ENCODE assay signal across 13 cellular contexts in genomic region chr1:60746278-60746761, GRCh38.
A peak's percentile ranks its signal among the peaks of the same experiment; 100 is the strongest.
DNase-seq lines count a peak whose midpoint lies in the region; ATAC-seq and TF ChIP-seq lines count a peak whose summit lies in the region.
"Had no signal": no experiment of that assay in that cellular context is flagged by ENCODE, and none has a peak within 500 bp of the region (broad histone marks: within the 10 kb centered on the region; RNA-seq: fewer than 3 reads in every experiment).

No MANE protein-coding gene starts in this region.

- ATAC-seq in WTC11 = 0 out of 2 replicates have a peak, but pooled peaks have one; percentile 20
- peak; percentile 91 for ATAC-seq in left ventricle myocardium superior
- ATAC-seq in sciatic nerve = peak; percentile 95
- no peak for ATAC-seq in T-cell (replicated peaks in 1 of 4)
- ATAC-seq in naive thymus-derived CD4-positive, alpha-beta T cell = no peak
- no peak for ATAC-seq in HG03342 (IDR thresholded peaks at IDR 0.05; ENCODE audit: unreplicated experiment)
- ATAC-seq: activated T-cell treated with anti-CD3 and anti-CD28 coated beads, Interleukin-2, amount 50 U/mL, for 72 hours had no signal

- no peak overlapping the region for H3K27ac ChIP-seq in naive thymus-derived CD4-positive, alpha-beta T cell (ENCODE audit: low read depth, low read length)

- no peaks in the 10 kb centered on the region for H3K4me1 ChIP-seq in naive thymus-derived CD4-positive, alpha-beta T cell (ENCODE audit: control insufficient read depth in 2 of 2, insufficient read depth in 2 of 2, low read length in 2 of 2)

- H3K27me3 Mint-ChIP-seq in WTC11 (ENCODE audit: low read depth) (no peaks in the 10 kb centered on the region), T-cell (peaks cover 0 to 4% of the 10 kb centered on the region in 2 donors)
- H3K27me3 Mint-ChIP-seq in activated naive CD4-positive, alpha-beta T cell treated with anti-CD3 and anti-CD28 coated beads for 36 hours (ENCODE audit: low read depth) = peaks cover 3% of the 10 kb centered on the region
- H3K27me3 Mint-ChIP-seq in naive thymus-derived CD4-positive, alpha-beta T cell = peaks cover 0 to 10% (median 4%) of the 10 kb centered on the region in 5 donors
- H3K27me3 Mint-ChIP-seq: CD4-positive, CD25-positive, alpha-beta regulatory T cell had no signal

- TF ChIP-seq CTCF in WTC11 (IDR thresholded peaks at IDR 0.05) = no peak

- H3K4me3 ChIP-seq in naive thymus-derived CD4-positive, alpha-beta T cell (ENCODE audit: low read length) = no peak overlapping the region

- intact Hi-C loops in left ventricle myocardium superior (cut with micrococcal nuclease) = no loop called here
- intact Hi-C loops in sciatic nerve (cut with DNase I) = no loop called here
- intact Hi-C loops in activated naive CD4-positive, alpha-beta T cell treated with anti-CD3 and anti-CD28 coated beads for 36 hours (cut with micrococcal nuclease) = no loop called here
- intact Hi-C loops in naive thymus-derived CD4-positive, alpha-beta T cell (cut with micrococcal nuclease) = no loop called here

- POLR2A ChIA-PET in WTC11 (lab: Charles Lee) = no interaction called here
- POLR2A ChIA-PET in T-cell (lab: Charles Lee) = interaction anchor here in 1 of 2 donors (0.7 kb wide), 1 partner anchor 708 kb away, joined by 3 read pairs; no protein-coding TSS in a partner anchor
- POLR2A ChIA-PET in naive thymus-derived CD4-positive, alpha-beta T cell (lab: Charles Lee) = no interaction called here

- H3K9me3 Mint-ChIP-seq in WTC11 = peaks cover 8% of the 10 kb centered on the region; the same call in 1 of the 2 replicates
- H3K9me3 Mint-ChIP-seq in activated naive CD4-positive, alpha-beta T cell treated with anti-CD3 and anti-CD28 coated beads for 36 hours = no peaks in the 10 kb centered on the region
- H3K9me3 Mint-ChIP-seq in T-cell = no peaks in the 10 kb centered on the region
- H3K9me3 Mint-ChIP-seq in naive thymus-derived CD4-positive, alpha-beta T cell = peaks cover 0 to 6% (median 0%) of the 10 kb centered on the region in 11 donors
- H3K9me3 Mint-ChIP-seq: activated T-cell treated with anti-CD3 and anti-CD28 coated beads, Interleukin-2, amount 50 U/mL, for 72 hours had no signal

- H3K27ac Mint-ChIP-seq in WTC11 (no peak overlapping the region), T-cell (no peak overlapping the region)
- no peak overlapping the region for H3K27ac Mint-ChIP-seq in activated naive CD4-positive, alpha-beta T cell treated with anti-CD3 and anti-CD28 coated beads for 36 hours
- H3K27ac Mint-ChIP-seq in naive thymus-derived CD4-positive, alpha-beta T cell = no peak overlapping the region
- H3K27ac Mint-ChIP-seq: activated T-cell treated with anti-CD3 and anti-CD28 coated beads, Interleukin-2, amount 50 U/mL, for 72 hours; CD4-positive, CD25-positive, alpha-beta regulatory T cell had no signal

- DNase-seq in NCI-H1694 (lab: John Stamatoyannopoulos, UW) = peak; percentile 80
- DNase-seq in WTC11 (ENCODE audit: low spot score) = no peak
- peak; percentile 45 for DNase-seq in left ventricle myocardium superior
- peak; percentile 58 for DNase-seq in sciatic nerve (ENCODE audit: low spot score)
- DNase-seq in activated naive CD4-positive, alpha-beta T cell treated with anti-CD3 and anti-CD28 coated beads for 36 hours = no peak
- DNase-seq in T-cell = no peak
- no peak for DNase-seq in naive thymus-derived CD4-positive, alpha-beta T cell
- DNase-seq: activated T-cell treated with anti-CD3 and anti-CD28 coated beads, Interleukin-2, amount 50 U/mL, for 72 hours; CD4-positive, CD25-positive, alpha-beta regulatory T cell; GDM1; mesendoderm; NCI-H82 had no signal

- no peak overlapping the region for H3K4me3 Mint-ChIP-seq in WTC11
- H3K4me3 Mint-ChIP-seq in activated naive CD4-positive, alpha-beta T cell treated with anti-CD3 and anti-CD28 coated beads for 36 hours = no peak overlapping the region
- no peak overlapping the region for H3K4me3 Mint-ChIP-seq in T-cell
- H3K4me3 Mint-ChIP-seq in naive thymus-derived CD4-positive, alpha-beta T cell = no peak overlapping the region
- H3K4me3 Mint-ChIP-seq: activated T-cell treated with anti-CD3 and anti-CD28 coated beads, Interleukin-2, amount 50 U/mL, for 72 hours; CD4-positive, CD25-positive, alpha-beta regulatory T cell had no signal

- CTCF ChIA-PET in WTC11 (lab: Charles Lee) (interaction anchor here (1.1 kb wide), 1 partner anchor 297 kb away, joined by 3 read pairs; no protein-coding TSS in a partner anchor), T-cell (lab: Charles Lee) (no interaction called here)
- CTCF ChIA-PET in activated naive CD4-positive, alpha-beta T cell treated with anti-CD3 and anti-CD28 coated beads for 36 hours (lab: Charles Lee) = no interaction called here
- CTCF ChIA-PET in naive thymus-derived CD4-positive, alpha-beta T cell (lab: Charles Lee) = no interaction called here

- H3K36me3 ChIP-seq in naive thymus-derived CD4-positive, alpha-beta T cell (ENCODE audit: control insufficient read depth in 2 of 3, insufficient read depth in 3 of 3, low read length in 3 of 3) = no peaks in the 10 kb centered on the region

- H3K4me1 Mint-ChIP-seq in WTC11 (no peaks in the 10 kb centered on the region), T-cell (no peaks in the 10 kb centered on the region)
- no peaks in the 10 kb centered on the region for H3K4me1 Mint-ChIP-seq in activated naive CD4-positive, alpha-beta T cell treated with anti-CD3 and anti-CD28 coated beads for 36 hours (ENCODE audit: low read depth)
- no peaks in the 10 kb centered on the region for H3K4me1 Mint-ChIP-seq in naive thymus-derived CD4-positive, alpha-beta T cell
- H3K4me1 Mint-ChIP-seq: CD4-positive, CD25-positive, alpha-beta regulatory T cell had no signal

- no peaks in the 10 kb centered on the region for H3K9me3 ChIP-seq in naive thymus-derived CD4-positive, alpha-beta T cell (ENCODE audit: control insufficient read depth in 2 of 3, low read length in 3 of 3)

- no peaks in the 10 kb centered on the region for H3K36me3 Mint-ChIP-seq in WTC11
- H3K36me3 Mint-ChIP-seq in activated naive CD4-positive, alpha-beta T cell treated with anti-CD3 and anti-CD28 coated beads for 36 hours (ENCODE audit: low read depth) = no peaks in the 10 kb centered on the region
- no peaks in the 10 kb centered on the region for H3K36me3 Mint-ChIP-seq in T-cell
- no peaks in the 10 kb centered on the region for H3K36me3 Mint-ChIP-seq in naive thymus-derived CD4-positive, alpha-beta T cell
- H3K36me3 Mint-ChIP-seq: CD4-positive, CD25-positive, alpha-beta regulatory T cell had no signal

- H3K27me3 ChIP-seq in naive thymus-derived CD4-positive, alpha-beta T cell (ENCODE audit: control insufficient read depth in 2 of 2, insufficient read depth in 2 of 2, low read length in 2 of 2) = no peaks in the 10 kb centered on the region

TF ChIP-seq in WTC11, 78 proteins besides CTCF, POLR2A, EP300 and RAD21:
- TF ChIP-seq IRF1 (CRISPR knock-in tag; IDR thresholded peaks at IDR 0.05) (no peak), E2F1 (CRISPR knock-in tag; IDR thresholded peaks at IDR 0.05) (no peak), ATF6 (CRISPR knock-in tag; IDR thresholded peaks at IDR 0.05) (no peak), ZNF396 (CRISPR knock-in tag; IDR thresholded peaks at IDR 0.05; ENCODE audit: borderline replicate concordance) (no peak), RELA (CRISPR knock-in tag; IDR thresholded peaks at IDR 0.05; ENCODE audit: borderline replicate concordance) (no peak), TEAD4 (CRISPR knock-in tag; IDR thresholded peaks at IDR 0.05) (no peak)

Comparison
In these comparisons a context has a peak if more than half of its experiments do, and no peak if none do; other contexts are left out.
1. DNase-seq: peak in NCI-H1694 (single experiment), left ventricle myocardium superior (single experiment) and sciatic nerve (single experiment); none in WTC11 (single experiment), activated naive CD4-positive, alpha-beta T cell treated with anti-CD3 and anti-CD28 coated beads for 36 hours (single experiment), T-cell (0 of 34) and naive thymus-derived CD4-positive, alpha-beta T cell (0 of 9).
2. ATAC-seq: peak in WTC11 (single experiment), left ventricle myocardium superior (single experiment) and sciatic nerve (single experiment); none in T-cell (0 of 4), naive thymus-derived CD4-positive, alpha-beta T cell (single experiment) and HG03342 (single experiment).